ENCODE assay signal across 8 cellular contexts in genomic region chr1:32964461-32965250, GRCh38. TPM values are rescaled to one million over a fixed set of nuclear protein-coding genes. Genes with fewer than 3 reads are reported as not detected.
DNase-seq lines count a peak whose midpoint lies in the region; ATAC-seq and TF ChIP-seq lines count a peak whose summit lies in the region.

RNF19B (minus strand) TSS chr1:32964809; CDS start chr1:32964685, 124 bp downstream.

- TF ChIP-seq CTCF in CD14-positive monocyte (IDR thresholded peaks at IDR 0.05) = no peak
- peak in 51 of 56 donors; percentile 16 to 71 (median 50) for TF ChIP-seq CTCF in dorsolateral prefrontal cortex (IDR thresholded peaks at IDR 0.05 in 54 of 56, conservative IDR thresholded peaks at IDR 0.05 in 2 of 56; ENCODE audit: low read depth in 1 of 56, partially characterized antibody in 56 of 56)
- no peak for TF ChIP-seq CTCF in lower leg skin (IDR thresholded peaks at IDR 0.05)

- POLR2A ChIA-PET in activated CD4-positive, alpha-beta memory T cell treated with anti-CD3 and anti-CD28 coated beads for 36 hours (lab: Charles Lee) = interaction anchor here (0.8 to 3.4 kb wide), 12 partner anchors 16 to 163 kb away, joined by 3 to 39 read pairs (median 9); no protein-coding TSS in a partner anchor

- TF ChIP-seq POLR2A in lower leg skin (IDR thresholded peaks at IDR 0.05) = peak in 1 of 2 donors; percentile 95

- H3K4me1 Mint-ChIP-seq in CD14-positive monocyte = peaks cover 44% of the 10 kb centered on the region
- peaks cover 61% of the 10 kb centered on the region for H3K4me1 Mint-ChIP-seq in activated CD4-positive, alpha-beta memory T cell treated with anti-CD3 and anti-CD28 coated beads for 36 hours (ENCODE audit: low read depth)

- CTCF ChIA-PET in activated CD4-positive, alpha-beta memory T cell treated with anti-CD3 and anti-CD28 coated beads for 36 hours (lab: Charles Lee) = interaction anchor here (0.6 to 4.0 kb wide), 5 partner anchors 16 to 162 kb away, joined by 3 to 17 read pairs (median 4); no protein-coding TSS in a partner anchor

- H3K9me3 Mint-ChIP-seq in CD14-positive monocyte = peaks cover 0 to 2% (median 0%) of the 10 kb centered on the region in 7 donors
- H3K9me3 Mint-ChIP-seq in activated CD4-positive, alpha-beta memory T cell treated with anti-CD3 and anti-CD28 coated beads for 36 hours = no peaks in the 10 kb centered on the region

- H3K36me3 Mint-ChIP-seq in CD14-positive monocyte = peaks cover 6 to 7% of the 10 kb centered on the region in 2 donors
- H3K36me3 Mint-ChIP-seq in activated CD4-positive, alpha-beta memory T cell treated with anti-CD3 and anti-CD28 coated beads for 36 hours = peaks cover 11% of the 10 kb centered on the region

- H3K4me3 Mint-ChIP-seq in CD14-positive monocyte = peak within 1 kb of the TSS; percentile 93 to 96
- peak within 1 kb of the TSS; percentile 83 for H3K4me3 Mint-ChIP-seq in activated CD4-positive, alpha-beta memory T cell treated with anti-CD3 and anti-CD28 coated beads for 36 hours

- intact Hi-C loops in CD14-positive monocyte (cut with micrococcal nuclease) (loop anchor here (5.0 kb wide), 2 partner anchors 43 to 73 kb away; partner anchors contain the start of gene AK2 (in 1 of the 2)), dorsolateral prefrontal cortex (cut with DNase I) (loop anchor here (10.0 kb wide), 1 partner anchor 120 kb away; the partner anchor contains the start of gene AZIN2 (in 2 of the 2)), lower leg skin (cut with DNase I; ENCODE audit: low total_unique reads) (no loop called here)
- intact Hi-C loops in activated CD4-positive, alpha-beta memory T cell treated with anti-CD3 and anti-CD28 coated beads for 36 hours (cut with micrococcal nuclease) = loop anchor here (1.0 kb wide), 3 partner anchors 17 to 147 kb away; partner anchors contain the start of genes S100PBP and YARS1

- H3K4me3 ChIP-seq in dorsolateral prefrontal cortex (peak within 1 kb of the TSS; percentile 61 to 98 (median 88)), lower leg skin (ENCODE audit: low read depth, poor library complexity, severe bottlenecking) (peak within 1 kb of the TSS; percentile 82)

- H3K27me3 ChIP-seq in dorsolateral prefrontal cortex = no peaks in the 10 kb centered on the region

- peak within 1 kb of the TSS; percentile 84 to 98 (median 91) for H3K27ac Mint-ChIP-seq in CD14-positive monocyte
- H3K27ac Mint-ChIP-seq in activated CD4-positive, alpha-beta memory T cell treated with anti-CD3 and anti-CD28 coated beads for 36 hours = peak within 1 kb of the TSS; percentile 80

- DNase-seq in CD14-positive monocyte (ENCODE audit: low spot score) = peak; percentile 93
- peak; percentile 89 for DNase-seq in NCI-H82 treated with DMSO at 0.1 percent for 48 hours (lab: John Stamatoyannopoulos, UW; ENCODE audit: unreplicated experiment)
- DNase-seq in activated CD4-positive, alpha-beta memory T cell treated with anti-CD3 and anti-CD28 coated beads for 36 hours = peak; percentile 98
- DNase-seq in dorsolateral prefrontal cortex = peak; percentile 91 to 97 (median 94)
- peak; percentile 94 to 99 for DNase-seq in lower leg skin (ENCODE audit: low spot score in 2 of 2)
- peak; percentile 92 to 94 for DNase-seq in stimulated activated CD4-positive, alpha-beta T cell treated with anti-CD3 and anti-CD28 coated beads, Interleukin-4, amount 100 ng/mL, for 48 hours (ENCODE audit: low read depth in 2 of 2)

- 2 to 3% methylated on average over 25 to 27 of the region's 83 CpGs for WGBS in lower leg skin, 2 donors

- peak; percentile 87 for ATAC-seq in GM19397 (IDR thresholded peaks at IDR 0.05; ENCODE audit: unreplicated experiment)
- ATAC-seq in HG03571 (IDR thresholded peaks at IDR 0.05; ENCODE audit: unreplicated experiment) = peak; percentile 75

- H3K27ac ChIP-seq in dorsolateral prefrontal cortex = peak within 1 kb of the TSS; percentile 40 to 96 (median 85)

- H3K27me3 Mint-ChIP-seq in CD14-positive monocyte (ENCODE audit: low read depth in 3 of 3) = peaks cover 0 to 3% (median 0%) of the 10 kb centered on the region in 3 donors
- no peaks in the 10 kb centered on the region for H3K27me3 Mint-ChIP-seq in activated CD4-positive, alpha-beta memory T cell treated with anti-CD3 and anti-CD28 coated beads for 36 hours

RNA-seq across cellular contexts. Expression of gene RNF19B, which starts in this region (rescaled TPM):
- polyA plus RNA-seq in CD14-positive monocyte = 1 to 10 TPM; 4.1 to 5.8 TPM
- total RNA-seq in activated CD4-positive, alpha-beta memory T cell treated with anti-CD3 and anti-CD28 coated beads for 36 hours = 10 to 100 TPM; 72.4 to 72.8 TPM
- total RNA-seq in dorsolateral prefrontal cortex (10 to 100 TPM; 19.7 to 42.6 (median 28.7) TPM), lower leg skin (10 to 100 TPM; 29.5 to 42.6 (median 37.5) TPM)

Comparison
In these comparisons a context has a peak if more than half of its experiments do, and no peak if none do; other contexts are left out.
1. Peak in every context shown above with its lines: DNase-seq, ATAC-seq, H3K4me3 ChIP-seq and H3K27ac ChIP-seq.
2. CTCF ChIP-seq: peak in dorsolateral prefrontal cortex (51 of 56); none in CD14-positive monocyte (single experiment) and lower leg skin (0 of 3).